In the genomic region with DNA sequence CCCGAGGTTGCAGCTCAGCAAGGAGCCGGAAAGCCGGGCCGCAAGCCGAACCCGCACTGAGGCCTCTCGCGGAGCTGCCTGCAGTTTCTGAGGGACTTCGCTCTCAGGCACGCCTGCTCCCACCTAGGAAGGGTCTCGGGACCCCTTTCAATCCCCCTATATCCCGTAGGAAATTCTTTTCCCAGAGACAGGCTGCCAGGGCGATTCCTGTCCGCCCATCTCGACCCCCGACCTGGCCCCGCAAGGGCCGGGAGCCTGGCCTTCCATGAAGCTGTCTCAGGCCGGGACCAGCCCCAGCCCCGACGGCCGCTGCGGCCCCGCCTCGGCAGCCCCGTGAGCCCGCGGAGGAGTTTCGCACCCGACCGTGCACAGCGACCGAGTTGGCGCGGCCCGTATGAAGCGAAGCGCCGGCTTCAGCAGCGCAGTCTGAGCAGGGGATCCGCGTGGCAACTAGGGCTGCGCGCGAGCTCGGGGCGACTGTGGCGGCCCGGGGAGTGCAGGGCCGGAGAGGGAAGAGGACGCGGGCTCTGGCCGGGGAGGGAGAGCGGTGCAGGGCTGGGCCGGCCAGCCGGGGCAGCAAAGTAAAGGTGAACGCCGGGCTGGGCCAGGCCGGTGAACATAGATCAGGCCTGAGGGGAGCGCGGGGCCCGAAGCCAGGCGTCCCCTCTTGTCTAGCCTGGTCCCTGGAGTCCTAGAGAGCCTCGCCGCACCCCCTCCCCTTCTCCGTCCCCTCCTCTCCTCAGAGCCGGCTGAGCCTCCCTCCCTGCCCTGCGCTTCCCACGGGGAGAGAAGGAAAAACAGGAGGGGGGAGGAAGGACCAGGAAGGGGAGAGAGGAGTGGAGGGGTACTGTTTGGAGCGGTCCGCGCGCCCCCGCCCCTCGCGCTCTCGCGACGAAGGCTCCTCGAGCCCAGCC, we compare ENCODE assay signal across 9 cellular contexts. TPM values are rescaled to one million over a fixed set of nuclear protein-coding genes. Genes with fewer than 3 reads are reported as not detected.
A peak's percentile ranks its signal among the peaks of the same experiment; 100 is the strongest.
DNase-seq lines count a peak whose midpoint lies in the region; ATAC-seq and TF ChIP-seq lines count a peak whose summit lies in the region.
"Had no signal": no experiment of that assay in that cellular context is flagged by ENCODE, and none has a peak within 500 bp of the region (broad histone marks: within the 10 kb centered on the region; RNA-seq: fewer than 3 reads in every experiment).

No MANE protein-coding gene starts in this region.

- H3K27me3 Mint-ChIP-seq in GM23338 (ENCODE audit: insufficient read depth, low read depth, poor library complexity), result peaks cover 97% of the 10 kb centered on the region

- DNase-seq in AG08396 (ENCODE audit: low spot score), result peak; percentile 50
- peak; percentile 83 for DNase-seq in GM23338 (ENCODE audit: low spot score)
- DNase-seq in adipocyte (ENCODE audit: low read depth), result peak; percentile 26
- no peak for DNase-seq in lower lobe of right lung
- DNase-seq in NCI-H187 treated with DMSO at 0.1 percent for 48 hours (lab: John Stamatoyannopoulos, UW), result no peak
- no peak for DNase-seq in germinal center (ENCODE audit: low spot score)
- DNase-seq in superior temporal gyrus (ENCODE audit: extremely low spot score), result no peak
- DNase-seq: NCI-H1092 treated with DMSO at 0.1 percent for 48 hours had no signal

- intact Hi-C loops in lower lobe of right lung (cut with DNase I), result no loop called here

- peak overlapping the region; percentile 73 for H3K4me3 Mint-ChIP-seq in GM23338

- peaks cover 13% of the 10 kb centered on the region for H3K9me3 Mint-ChIP-seq in GM23338

- H3K9me2 ChIP-seq in GM23338 (ENCODE audit: insufficient read depth), result no peaks in the 10 kb centered on the region

- H3K27ac ChIP-seq in GM23338 (ENCODE audit: low read depth) (no peak overlapping the region), lower lobe of right lung (no peak overlapping the region)

- H3K4me3 ChIP-seq in GM23338 (peak overlapping the region; percentile 67), adipocyte (ENCODE audit: low read length) (no peak overlapping the region), lower lobe of right lung (no peak overlapping the region)

- peak overlapping the region; percentile 90 for H3K4me2 ChIP-seq in GM23338

- no peaks in the 10 kb centered on the region for H4K20me1 ChIP-seq in GM23338 (replicated peaks; ENCODE audit: insufficient read depth)

- peaks cover 17% of the 10 kb centered on the region for H3K4me1 Mint-ChIP-seq in GM23338

- H3K27me3 ChIP-seq in GM23338 (ENCODE audit: insufficient read depth), result peaks cover 100% of the 10 kb centered on the region
- H3K27me3 ChIP-seq in adipocyte (replicated peaks; ENCODE audit: control insufficient read depth, insufficient read depth, low read length), result peaks cover 62% of the 10 kb centered on the region
- H3K27me3 ChIP-seq in lower lobe of right lung (ENCODE audit: low read depth), result peaks cover 100% of the 10 kb centered on the region

- no peak overlapping the region for H3K27ac Mint-ChIP-seq in GM23338

- TF ChIP-seq CTCF in GM23338 (conservative IDR thresholded peaks at IDR 0.05; ENCODE audit: low read depth in 2 of 2) (no peak), lower lobe of right lung (IDR thresholded peaks at IDR 0.05) (no peak)

- H3K4me1 ChIP-seq in GM23338 (ENCODE audit: insufficient read depth), result peaks cover 23% of the 10 kb centered on the region
- no peaks in the 10 kb centered on the region for H3K4me1 ChIP-seq in adipocyte (ENCODE audit: control insufficient read depth, insufficient read depth, low read length)
- H3K4me1 ChIP-seq in lower lobe of right lung, result peaks cover 63% of the 10 kb centered on the region

- peaks cover 3% of the 10 kb centered on the region; the same call in 2 of the 3 replicates for H3K36me3 Mint-ChIP-seq in GM23338 (ENCODE audit: low read depth)

- H2AFZ ChIP-seq in GM23338, result peak overlapping the region; percentile 83

- no peak overlapping the region for H3K9ac ChIP-seq in adipocyte (ENCODE audit: low read length)

- H3K9me3 ChIP-seq in adipocyte (ENCODE audit: control insufficient read depth, low read length), result peaks cover 3% of the 10 kb centered on the region
- H3K9me3 ChIP-seq in lower lobe of right lung, result no peaks in the 10 kb centered on the region

- no peaks in the 10 kb centered on the region for H3K36me3 ChIP-seq in GM23338 (ENCODE audit: insufficient read depth)
- no peaks in the 10 kb centered on the region for H3K36me3 ChIP-seq in adipocyte (ENCODE audit: control insufficient read depth, insufficient read depth, low read length, severe bottlenecking)
- no peaks in the 10 kb centered on the region for H3K36me3 ChIP-seq in lower lobe of right lung

- H3F3A ChIP-seq in GM23338 (replicated peaks; ENCODE audit: low read depth), result 0 out of 2 replicates have a peak, but pooled peaks cover 3% of the 10 kb centered on the region

- ATAC-seq in GM23338, result peak; percentile 9
- peak; percentile 11 to 16 for ATAC-seq in lower lobe of right lung
- ATAC-seq in HG03457 (IDR thresholded peaks at IDR 0.05; ENCODE audit: unreplicated experiment), result no peak

- H3K79me2 ChIP-seq in GM23338 (replicated peaks; ENCODE audit: insufficient read depth), result no peaks in the 10 kb centered on the region

TF ChIP-seq in GM23338, 12 proteins besides CTCF, POLR2A, EP300 and RAD21:
- peak; percentile 93 for TF ChIP-seq EZH2 (IDR thresholded peaks at IDR 0.05; ENCODE audit: low read depth, unreplicated experiment)
- peak; percentile 100 for TF ChIP-seq EZH2phosphoT487 (IDR thresholded peaks at IDR 0.05; ENCODE audit: unreplicated experiment)
- TF ChIP-seq, protein P1, sequence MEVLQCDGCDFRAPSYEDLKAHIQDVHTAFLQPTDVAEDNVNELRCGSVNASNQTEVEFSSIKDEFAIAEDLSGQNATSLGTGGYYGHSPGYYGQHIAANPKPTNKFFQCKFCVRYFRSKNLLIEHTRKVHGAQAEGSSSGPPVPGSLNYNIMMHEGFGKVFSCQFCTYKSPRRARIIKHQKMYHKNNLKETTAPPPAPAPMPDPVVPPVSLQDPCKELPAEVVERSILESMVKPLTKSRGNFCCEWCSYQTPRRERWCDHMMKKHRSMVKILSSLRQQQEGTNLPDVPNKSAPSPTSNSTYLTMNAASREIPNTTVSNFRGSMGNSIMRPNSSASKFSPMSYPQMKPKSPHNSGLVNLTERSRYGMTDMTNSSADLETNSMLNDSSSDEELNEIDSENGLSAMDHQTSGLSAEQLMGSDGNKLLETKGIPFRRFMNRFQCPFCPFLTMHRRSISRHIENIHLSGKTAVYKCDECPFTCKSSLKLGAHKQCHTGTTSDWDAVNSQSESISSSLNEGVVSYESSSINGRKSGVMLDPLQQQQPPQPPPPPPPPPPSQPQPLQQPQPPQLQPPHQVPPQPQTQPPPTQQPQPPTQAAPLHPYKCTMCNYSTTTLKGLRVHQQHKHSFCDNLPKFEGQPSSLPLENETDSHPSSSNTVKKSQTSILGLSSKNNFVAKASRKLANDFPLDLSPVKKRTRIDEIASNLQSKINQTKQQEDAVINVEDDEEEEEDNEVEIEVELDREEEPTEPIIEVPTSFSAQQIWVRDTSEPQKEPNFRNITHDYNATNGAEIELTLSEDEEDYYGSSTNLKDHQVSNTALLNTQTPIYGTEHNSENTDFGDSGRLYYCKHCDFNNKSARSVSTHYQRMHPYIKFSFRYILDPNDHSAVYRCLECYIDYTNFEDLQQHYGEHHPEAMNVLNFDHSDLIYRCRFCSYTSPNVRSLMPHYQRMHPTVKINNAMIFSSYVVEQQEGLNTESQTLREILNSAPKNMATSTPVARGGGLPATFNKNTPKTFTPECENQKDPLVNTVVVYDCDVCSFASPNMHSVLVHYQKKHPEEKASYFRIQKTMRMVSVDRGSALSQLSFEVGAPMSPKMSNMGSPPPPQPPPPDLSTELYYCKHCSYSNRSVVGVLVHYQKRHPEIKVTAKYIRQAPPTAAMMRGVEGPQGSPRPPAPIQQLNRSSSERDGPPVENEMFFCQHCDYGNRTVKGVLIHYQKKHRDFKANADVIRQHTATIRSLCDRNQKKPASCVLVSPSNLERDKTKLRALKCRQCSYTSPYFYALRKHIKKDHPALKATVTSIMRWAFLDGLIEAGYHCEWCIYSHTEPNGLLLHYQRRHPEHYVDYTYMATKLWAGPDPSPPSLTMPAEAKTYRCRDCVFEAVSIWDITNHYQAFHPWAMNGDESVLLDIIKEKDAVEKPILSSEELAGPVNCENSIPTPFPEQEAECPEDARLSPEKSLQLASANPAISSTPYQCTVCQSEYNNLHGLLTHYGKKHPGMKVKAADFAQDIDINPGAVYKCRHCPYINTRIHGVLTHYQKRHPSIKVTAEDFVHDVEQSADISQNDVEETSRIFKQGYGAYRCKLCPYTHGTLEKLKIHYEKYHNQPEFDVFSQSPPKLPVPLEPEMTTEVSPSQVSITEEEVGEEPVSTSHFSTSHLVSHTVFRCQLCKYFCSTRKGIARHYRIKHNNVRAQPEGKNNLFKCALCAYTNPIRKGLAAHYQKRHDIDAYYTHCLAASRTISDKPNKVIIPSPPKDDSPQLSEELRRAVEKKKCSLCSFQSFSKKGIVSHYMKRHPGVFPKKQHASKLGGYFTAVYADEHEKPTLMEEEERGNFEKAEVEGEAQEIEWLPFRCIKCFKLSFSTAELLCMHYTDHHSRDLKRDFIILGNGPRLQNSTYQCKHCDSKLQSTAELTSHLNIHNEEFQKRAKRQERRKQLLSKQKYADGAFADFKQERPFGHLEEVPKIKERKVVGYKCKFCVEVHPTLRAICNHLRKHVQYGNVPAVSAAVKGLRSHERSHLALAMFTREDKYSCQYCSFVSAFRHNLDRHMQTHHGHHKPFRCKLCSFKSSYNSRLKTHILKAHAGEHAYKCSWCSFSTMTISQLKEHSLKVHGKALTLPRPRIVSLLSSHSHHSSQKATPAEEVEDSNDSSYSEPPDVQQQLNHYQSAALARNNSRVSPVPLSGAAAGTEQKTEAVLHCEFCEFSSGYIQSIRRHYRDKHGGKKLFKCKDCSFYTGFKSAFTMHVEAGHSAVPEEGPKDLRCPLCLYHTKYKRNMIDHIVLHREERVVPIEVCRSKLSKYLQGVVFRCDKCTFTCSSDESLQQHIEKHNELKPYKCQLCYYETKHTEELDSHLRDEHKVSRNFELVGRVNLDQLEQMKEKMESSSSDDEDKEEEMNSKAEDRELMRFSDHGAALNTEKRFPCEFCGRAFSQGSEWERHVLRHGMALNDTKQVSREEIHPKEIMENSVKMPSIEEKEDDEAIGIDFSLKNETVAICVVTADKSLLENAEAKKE (CRISPR knock-in tag; IDR thresholded peaks at IDR 0.05), result no peak

RNA-seq across cellular contexts. Expression of gene PRDM12, which starts 0.9 kb away (rescaled TPM):
- 0.78 TPM in 1 of 2 replicates, not detected in the other for total RNA-seq in GM23338 (2014; rRNA removed; shearing (Covaris generic))
- 0.11 and 0.14 TPM in 2 replicates for polyA plus RNA-seq in GM23338 (2016; fragmentation: Nextera tagmentation; extraction: Ambion mirVana)
- total RNA-seq in lower lobe of right lung, result not detected

RNA-seq across cellular contexts. Expression of gene EXOSC2, which starts 30.1 kb away (rescaled TPM):
- 77.7 and 80.3 TPM in 2 replicates for total RNA-seq in GM23338 (2014; rRNA removed; shearing (Covaris generic))
- polyA plus RNA-seq in GM23338 (2016; fragmentation: Nextera tagmentation; extraction: Ambion mirVana), result 35.1 and 37.6 TPM in 2 replicates
- total RNA-seq in lower lobe of right lung, result 18.4 TPM

Comparison
In these comparisons a context has a peak if more than half of its experiments do, and no peak if none do; other contexts are left out.
1. DNase-seq: peak in AG08396 (single experiment), GM23338 (single experiment) and adipocyte (single experiment); none in lower lobe of right lung (single experiment), NCI-H187 treated with DMSO at 0.1 percent for 48 hours (single experiment), germinal center (single experiment) and superior temporal gyrus (single experiment).